ENCODE assay signal across 8 cellular contexts in the genomic region with DNA sequence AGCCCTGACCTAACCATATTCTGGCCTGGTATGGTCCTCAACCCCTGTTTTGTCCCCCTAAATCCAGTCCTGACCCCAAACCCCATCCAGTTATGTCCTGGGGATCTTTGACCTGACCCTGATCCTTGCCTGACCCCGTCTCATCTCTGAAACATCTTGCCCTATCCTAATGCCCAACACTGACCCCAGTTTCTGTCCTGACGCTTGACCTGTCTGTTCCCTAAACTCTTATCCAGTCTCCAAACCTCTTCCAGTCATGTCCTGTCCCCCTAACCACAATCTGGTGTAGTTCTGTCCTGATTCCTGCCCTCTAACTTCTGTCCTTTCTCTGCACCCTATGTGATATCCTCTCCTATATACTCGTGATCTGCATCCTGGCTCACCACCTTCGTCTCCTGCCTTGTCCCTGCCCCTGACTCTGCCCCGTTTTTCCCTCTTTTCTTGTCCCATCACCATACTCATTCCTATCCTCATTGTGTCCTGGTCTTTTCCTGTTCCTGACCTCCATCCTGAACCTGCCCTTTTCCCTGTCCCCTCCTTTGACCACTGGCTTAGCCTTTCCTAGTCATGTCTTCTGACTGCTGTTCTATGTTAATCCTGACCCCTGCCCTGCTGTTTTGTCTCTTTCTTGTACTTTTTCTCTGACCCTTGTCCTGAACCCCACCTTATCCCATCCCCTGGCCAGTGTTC. TPM values are rescaled to one million over a fixed set of nuclear protein-coding genes. Genes with fewer than 3 reads are reported as not detected.
A peak's percentile ranks its signal among the peaks of the same experiment; 100 is the strongest.
DNase-seq lines count a peak whose midpoint lies in the region; ATAC-seq, FAIRE-seq and TF ChIP-seq lines count a peak whose summit lies in the region.

No MANE protein-coding gene starts in this region.

- CTCF ChIA-PET in activated CD4-positive, alpha-beta T cell treated with anti-CD3 and anti-CD28 coated beads for 36 hours (lab: Charles Lee), result no interaction called here
- CTCF ChIA-PET in HepG2 (lab: Yijun Ruan, JAX; ENCODE audit: low intra/inter-chr PET ratio, low total read pairs), result no interaction called here

- TF ChIP-seq EP300 in HepG2 (IDR thresholded peaks at IDR 0.05; ENCODE audit: low read depth in 2 of 2, low read length in 2 of 2), result no peak
- no peak for TF ChIP-seq EP300 in HepG2 (CRISPR knock-in tag; IDR thresholded peaks at IDR 0.05; ENCODE audit: borderline replicate concordance)
- TF ChIP-seq EP300 in suprapubic skin (IDR thresholded peaks at IDR 0.05), result no peak

- H3K79me2 ChIP-seq in HepG2 (ENCODE audit: insufficient read depth, low read length), result peaks cover 2% of the 10 kb centered on the region

- DNase-seq in activated CD4-positive, alpha-beta T cell treated with anti-CD3 and anti-CD28 coated beads for 36 hours, result no peak
- DNase-seq in activated CD4-positive, alpha-beta T cell treated with anti-CD3 and anti-CD28 coated beads for 48 hours, result no peak
- no peak for DNase-seq in ascending aorta (ENCODE audit: low spot score in 2 of 2)
- no peak for DNase-seq in HepG2 (ENCODE audit: low spot score)
- DNase-seq in suprapubic skin (ENCODE audit: low spot score in 2 of 2), result no peak
- no peak for DNase-seq in AML-193 (lab: John Stamatoyannopoulos, UW)
- DNase-seq in NOMO-1 treated with dmso at 0.1 percent for 144 hours (lab: John Stamatoyannopoulos, UW; ENCODE audit: unreplicated experiment), result no peak

- H3K36me3 ChIP-seq in ascending aorta, result no peaks in the 10 kb centered on the region
- H3K36me3 ChIP-seq in HepG2 (replicated peaks in 1 of 2; ENCODE audit: control insufficient read depth in 1 of 2, insufficient read depth in 2 of 2, low read length in 2 of 2), result no peaks in the 10 kb centered on the region; a peak in 1 of 5 replicates
- H3K36me3 ChIP-seq in suprapubic skin, result no peaks in the 10 kb centered on the region

- ATAC-seq in activated CD4-positive, alpha-beta T cell treated with anti-CD3 and anti-CD28 coated beads for 36 hours, result no peak
- ATAC-seq in HepG2 (peak; percentile 27; the same call in 2 of the 3 replicates), HG02973 (IDR thresholded peaks at IDR 0.05; ENCODE audit: unreplicated experiment) (no peak)

- H3K9ac ChIP-seq in HepG2 (ENCODE audit: insufficient read depth, low read depth, low read length), result peak overlapping the region; percentile 71

- TF ChIP-seq CTCF in ascending aorta (IDR thresholded peaks at IDR 0.05) (no peak), HepG2 (CRISPR knock-in tag; IDR thresholded peaks at IDR 0.05) (no peak), suprapubic skin (IDR thresholded peaks at IDR 0.05) (no peak)

- H3K9me3 Mint-ChIP-seq in activated CD4-positive, alpha-beta T cell treated with anti-CD3 and anti-CD28 coated beads for 36 hours (ENCODE audit: low read depth), result no peaks in the 10 kb centered on the region

- H2AFZ ChIP-seq in HepG2 (ENCODE audit: low read length), result no peak overlapping the region

- 60% methylated on average over 5 of the region's 5 CpGs for WGBS in HepG2 (ENCODE audit: low lambda C conversion rate)
- 78% methylated on average over 5 of the region's 5 CpGs for WGBS in suprapubic skin

- peak overlapping the region; percentile 82 for H3K27ac Mint-ChIP-seq in activated CD4-positive, alpha-beta T cell treated with anti-CD3 and anti-CD28 coated beads for 36 hours

- H3K27me3 ChIP-seq in ascending aorta (no peaks in the 10 kb centered on the region), HepG2 (ENCODE audit: control insufficient read depth in 1 of 2, insufficient read depth in 2 of 2, low read length in 2 of 2) (no peaks in the 10 kb centered on the region), suprapubic skin (no peaks in the 10 kb centered on the region)

- in situ Hi-C loops in HepG2 (cut with HindIII; ENCODE audit: extremely low pct_ligation_motif_present, low pct_unique_long_range_greater_than_20kb), result no loop called here

- intact Hi-C loops in activated CD4-positive, alpha-beta T cell treated with anti-CD3 and anti-CD28 coated beads for 36 hours (cut with DNase I, micrococcal nuclease), result no loop called here
- intact Hi-C loops in ascending aorta (cut with DNase I) (no loop called here), HepG2 (cut with micrococcal nuclease; ENCODE audit: unreplicated experiment) (no loop called here)

- H3K27ac ChIP-seq in ascending aorta, result peak overlapping the region; percentile 90 to 93
- H3K27ac ChIP-seq in HepG2 (ENCODE audit: extremely low read length, insufficient read depth, low read length), result peak overlapping the region; percentile 33
- peak overlapping the region; percentile 88 for H3K27ac ChIP-seq in suprapubic skin

- H3K9me3 ChIP-seq in ascending aorta, result no peaks in the 10 kb centered on the region
- H3K9me3 ChIP-seq in HepG2 (ENCODE audit: low read length), result no peaks in the 10 kb centered on the region
- H3K9me3 ChIP-seq in suprapubic skin, result no peaks in the 10 kb centered on the region

- peaks cover 34% of the 10 kb centered on the region for H3K4me1 Mint-ChIP-seq in activated CD4-positive, alpha-beta T cell treated with anti-CD3 and anti-CD28 coated beads for 36 hours

- peak overlapping the region; percentile 70 for H3K4me3 Mint-ChIP-seq in activated CD4-positive, alpha-beta T cell treated with anti-CD3 and anti-CD28 coated beads for 36 hours

- H3K4me3 ChIP-seq in ascending aorta (peak overlapping the region; percentile 68 to 72), HepG2 (replicated peaks in 1 of 3; ENCODE audit: insufficient read depth in 1 of 3, low read depth in 2 of 3, low read length in 3 of 3) (peak overlapping the region in 2 of 3 experiments; percentile 66; a peak in 5 of 6 replicates), suprapubic skin (peak overlapping the region; percentile 66)

- TF ChIP-seq RAD21 in HepG2 (CRISPR knock-in tag; IDR thresholded peaks at IDR 0.05), result no peak

- FAIRE-seq in HepG2 (lab: Jason Lieb, UNC), result peak; percentile 15

- H3K4me1 ChIP-seq in ascending aorta (no peaks in the 10 kb centered on the region), HepG2 (ENCODE audit: insufficient read depth, low read length) (peaks cover 29% of the 10 kb centered on the region), suprapubic skin (peaks cover 6% of the 10 kb centered on the region)

- H3K4me2 ChIP-seq in HepG2 (ENCODE audit: low read depth, low read length), result peak overlapping the region; percentile 72

- no peak for TF ChIP-seq POLR2A in HepG2 (IDR thresholded peaks at IDR 0.05; ENCODE audit: insufficient read depth in 1 of 2, low read depth in 2 of 2, low read length in 2 of 2)
- no peak for TF ChIP-seq POLR2A in suprapubic skin (IDR thresholded peaks at IDR 0.05)

- no peaks in the 10 kb centered on the region for H4K20me1 ChIP-seq in HepG2 (ENCODE audit: insufficient read depth, low read length)

- no TSS peak for BruUV-seq in HepG2 (replicated peaks; lab: Mats Ljungman, UMichigan)

- POLR2A ChIA-PET in activated CD4-positive, alpha-beta T cell treated with anti-CD3 and anti-CD28 coated beads for 36 hours (lab: Charles Lee), result no interaction called here
- POLR2A ChIA-PET in HepG2 (lab: Yijun Ruan, JAX), result interaction anchor here (1.3 kb wide), 1 partner anchor 11 kb away, joined by 20 read pairs; a partner anchor contains a TSS

- H3K27me3 Mint-ChIP-seq in activated CD4-positive, alpha-beta T cell treated with anti-CD3 and anti-CD28 coated beads for 36 hours, result no peaks in the 10 kb centered on the region

- no peaks in the 10 kb centered on the region for H3K36me3 Mint-ChIP-seq in activated CD4-positive, alpha-beta T cell treated with anti-CD3 and anti-CD28 coated beads for 36 hours (ENCODE audit: low read depth)

RNA-seq across cellular contexts. Expression of a gene that starts 4.6 kb away (rescaled TPM):
- 1 to 10 TPM; 3.1 to 3.6 TPM for total RNA-seq in activated CD4-positive, alpha-beta T cell treated with anti-CD3 and anti-CD28 coated beads for 36 hours
- total RNA-seq in ascending aorta (0.11 TPM), HepG2 (2016; rRNA removed; fragmentation: Illumina TruSeq; extraction: Trizol) (0.89 and 1.3 TPM in 2 replicates), suprapubic skin (10 to 100 TPM; 36.6 to 43.3 (median 38.1) TPM)
- 0.30 and 0.44 TPM in 2 replicates for total RNA-seq in HepG2 (2016; cell fraction: cytosol; rRNA removed; fragmentation: Illumina TruSeq; extraction: Trizol; ENCODE audit: low read depth)
- 0.61 and 1.2 TPM in 2 replicates for total RNA-seq in HepG2 (2016; cell fraction: insoluble cytoplasmic fraction; rRNA removed; fragmentation: Illumina TruSeq; extraction: Trizol)
- total RNA-seq in HepG2 (2016; cell fraction: membrane; rRNA removed; fragmentation: Illumina TruSeq; extraction: Trizol), result 0.83 and 0.90 TPM in 2 replicates
- 1.0 and 2.0 TPM in 2 replicates for total RNA-seq in HepG2 (2016; cell fraction: nucleus; rRNA removed; fragmentation: Illumina TruSeq; extraction: Trizol)
- 3.2 and 3.7 TPM in 2 replicates for polyA plus RNA-seq in HepG2 (2011; rRNA removed)
- 1.7 and 2.1 TPM in 2 replicates for polyA plus RNA-seq in HepG2 (2011; cell fraction: cytosol; rRNA removed)
- 11.3 and 13.0 TPM in 2 replicates for polyA plus RNA-seq in HepG2 (2011; cell fraction: nucleus; rRNA removed)
- polyA plus RNA-seq in HepG2 (2012), result 3.2 and 3.9 TPM in 2 replicates
- 0.15 and 0.16 TPM in 2 replicates for polyA plus RNA-seq in HepG2 (2016; cell fraction: cytosol; fragmentation: Illumina TruSeq; extraction: Trizol; ENCODE audit: low read depth)
- 2.4 and 3.0 TPM in 2 replicates for polyA plus RNA-seq in HepG2 (2016; cell fraction: insoluble cytoplasmic fraction; fragmentation: Illumina TruSeq; extraction: Trizol; ENCODE audit: low read depth)
- 0.78 and 1.0 TPM in 2 replicates for polyA plus RNA-seq in HepG2 (2016; cell fraction: membrane; fragmentation: Illumina TruSeq; extraction: Trizol; ENCODE audit: low read depth)
- polyA plus RNA-seq in HepG2 (2016; cell fraction: nucleus; fragmentation: Illumina TruSeq; extraction: Trizol; ENCODE audit: insufficient read depth, low read depth), result 7.3 TPM in 2 replicates
- 3.1 and 4.9 TPM in 2 replicates for polyA minus RNA-seq in HepG2 (2011; rRNA and poly(A)+ RNA removed; ENCODE audit: low replicate concordance)
- 1.3 and 1.4 TPM in 2 replicates for polyA minus RNA-seq in HepG2 (2011; cell fraction: cytosol; rRNA and poly(A)+ RNA removed)
- polyA minus RNA-seq in HepG2 (2011; cell fraction: nucleus; rRNA and poly(A)+ RNA removed), result 2.8 and 4.2 TPM in 2 replicates

RNA-seq across cellular contexts. Expression of a gene that starts 11.1 kb away (rescaled TPM):
- total RNA-seq in activated CD4-positive, alpha-beta T cell treated with anti-CD3 and anti-CD28 coated beads for 36 hours, result 10 to 100 TPM; 27.1 to 27.5 TPM
- total RNA-seq in ascending aorta (141 TPM), HepG2 (2016; rRNA removed; fragmentation: Illumina TruSeq; extraction: Trizol) (8.8 and 12.3 TPM in 2 replicates), suprapubic skin (10 to 100 TPM; 40.4 to 54.9 (median 50.3) TPM)
- total RNA-seq in HepG2 (2016; cell fraction: cytosol; rRNA removed; fragmentation: Illumina TruSeq; extraction: Trizol; ENCODE audit: low read depth), result 7.1 and 7.8 TPM in 2 replicates
- total RNA-seq in HepG2 (2016; cell fraction: insoluble cytoplasmic fraction; rRNA removed; fragmentation: Illumina TruSeq; extraction: Trizol), result 7.3 and 11.4 TPM in 2 replicates
- total RNA-seq in HepG2 (2016; cell fraction: membrane; rRNA removed; fragmentation: Illumina TruSeq; extraction: Trizol), result 19.2 and 21.8 TPM in 2 replicates
- total RNA-seq in HepG2 (2016; cell fraction: nucleus; rRNA removed; fragmentation: Illumina TruSeq; extraction: Trizol), result 7.7 and 10.3 TPM in 2 replicates
- 8.3 and 13.1 TPM in 2 replicates for polyA plus RNA-seq in HepG2 (2011; rRNA removed)
- 7.3 and 11.0 TPM in 2 replicates for polyA plus RNA-seq in HepG2 (2011; cell fraction: cytosol; rRNA removed)
- polyA plus RNA-seq in HepG2 (2011; cell fraction: nucleus; rRNA removed), result 18.5 and 24.4 TPM in 2 replicates
- 13.3 and 22.4 TPM in 2 replicates for polyA plus RNA-seq in HepG2 (2012)
- 12.4 and 13.7 TPM in 2 replicates for polyA plus RNA-seq in HepG2 (2016; cell fraction: cytosol; fragmentation: Illumina TruSeq; extraction: Trizol; ENCODE audit: low read depth)
- polyA plus RNA-seq in HepG2 (2016; cell fraction: insoluble cytoplasmic fraction; fragmentation: Illumina TruSeq; extraction: Trizol; ENCODE audit: low read depth), result 17.3 and 24.4 TPM in 2 replicates
- 30.6 and 31.9 TPM in 2 replicates for polyA plus RNA-seq in HepG2 (2016; cell fraction: membrane; fragmentation: Illumina TruSeq; extraction: Trizol; ENCODE audit: low read depth)
- 31.0 and 32.9 TPM in 2 replicates for polyA plus RNA-seq in HepG2 (2016; cell fraction: nucleus; fragmentation: Illumina TruSeq; extraction: Trizol; ENCODE audit: insufficient read depth, low read depth)
- 19.4 and 40.0 TPM in 2 replicates for polyA minus RNA-seq in HepG2 (2011; rRNA and poly(A)+ RNA removed; ENCODE audit: low replicate concordance)
- polyA minus RNA-seq in HepG2 (2011; cell fraction: cytosol; rRNA and poly(A)+ RNA removed), result 13.7 and 14.2 TPM in 2 replicates
- 12.0 and 14.9 TPM in 2 replicates for polyA minus RNA-seq in HepG2 (2011; cell fraction: nucleus; rRNA and poly(A)+ RNA removed)

RNA-seq across cellular contexts. Expression of a gene that starts 19.6 kb away (rescaled TPM):
- total RNA-seq in activated CD4-positive, alpha-beta T cell treated with anti-CD3 and anti-CD28 coated beads for 36 hours, result 10 to 100 TPM in 1 of 2 experiments, 1 to 10 TPM in 1; 9.1 to 11.5 TPM
- total RNA-seq in ascending aorta, result 48.4 TPM
- 0.33 TPM in 1 of 2 replicates, not detected in the other for total RNA-seq in HepG2 (2016; rRNA removed; fragmentation: Illumina TruSeq; extraction: Trizol)
- total RNA-seq in HepG2 (2016; cell fraction: cytosol; rRNA removed; fragmentation: Illumina TruSeq; extraction: Trizol; ENCODE audit: low read depth), result not detected in 2 replicates
- 0.37 TPM in 1 of 2 replicates, not detected in the other for total RNA-seq in HepG2 (2016; cell fraction: insoluble cytoplasmic fraction; rRNA removed; fragmentation: Illumina TruSeq; extraction: Trizol)
- total RNA-seq in HepG2 (2016; cell fraction: membrane; rRNA removed; fragmentation: Illumina TruSeq; extraction: Trizol), result not detected in 2 replicates
- 1.0 TPM in 1 of 2 replicates, not detected in the other for total RNA-seq in HepG2 (2016; cell fraction: nucleus; rRNA removed; fragmentation: Illumina TruSeq; extraction: Trizol)
- 2.6 and 4.3 TPM in 2 replicates for polyA plus RNA-seq in HepG2 (2011; rRNA removed)
- polyA plus RNA-seq in HepG2 (2011; cell fraction: cytosol; rRNA removed), result 0.94 and 1.1 TPM in 2 replicates
- polyA plus RNA-seq in HepG2 (2011; cell fraction: nucleus; rRNA removed), result 16.4 and 19.7 TPM in 2 replicates
- polyA plus RNA-seq in HepG2 (2012), result 2.0 and 3.1 TPM in 2 replicates
- 0.26 TPM in 1 of 2 replicates, not detected in the other for polyA plus RNA-seq in HepG2 (2016; cell fraction: cytosol; fragmentation: Illumina TruSeq; extraction: Trizol; ENCODE audit: low read depth)
- 0.58 TPM in 1 of 2 replicates, not detected in the other for polyA plus RNA-seq in HepG2 (2016; cell fraction: insoluble cytoplasmic fraction; fragmentation: Illumina TruSeq; extraction: Trizol; ENCODE audit: low read depth)
- 0.17 and 0.50 TPM in 2 replicates for polyA plus RNA-seq in HepG2 (2016; cell fraction: membrane; fragmentation: Illumina TruSeq; extraction: Trizol; ENCODE audit: low read depth)
- 3.4 and 4.5 TPM in 2 replicates for polyA plus RNA-seq in HepG2 (2016; cell fraction: nucleus; fragmentation: Illumina TruSeq; extraction: Trizol; ENCODE audit: insufficient read depth, low read depth)
- polyA minus RNA-seq in HepG2 (2011; rRNA and poly(A)+ RNA removed; ENCODE audit: low replicate concordance), result 0.84 and 7.9 TPM in 2 replicates
- not detected in 2 replicates for polyA minus RNA-seq in HepG2 (2011; cell fraction: cytosol; rRNA and poly(A)+ RNA removed)
- polyA minus RNA-seq in HepG2 (2011; cell fraction: nucleus; rRNA and poly(A)+ RNA removed), result 1.7 and 5.3 TPM in 2 replicates
- 10 to 100 TPM in 2 of 4 donors, 1 to 10 TPM in 2; 4.6 to 15.6 (median 9.2) TPM for total RNA-seq in suprapubic skin

RNA-seq across cellular contexts. Expression of a gene that starts 25.5 kb away (rescaled TPM):
- total RNA-seq in activated CD4-positive, alpha-beta T cell treated with anti-CD3 and anti-CD28 coated beads for 36 hours, result 10 to 100 TPM; 22.4 to 23.9 TPM
- total RNA-seq in ascending aorta (169 TPM), HepG2 (2016; rRNA removed; fragmentation: Illumina TruSeq; extraction: Trizol) (14.0 and 16.4 TPM in 2 replicates), suprapubic skin (100 to 1,000 TPM in 1 of 4 donors, 10 to 100 TPM in 3; 65.8 to 122 (median 86.8) TPM)
- total RNA-seq in HepG2 (2016; cell fraction: cytosol; rRNA removed; fragmentation: Illumina TruSeq; extraction: Trizol; ENCODE audit: low read depth), result 18.4 and 20.2 TPM in 2 replicates
- total RNA-seq in HepG2 (2016; cell fraction: insoluble cytoplasmic fraction; rRNA removed; fragmentation: Illumina TruSeq; extraction: Trizol), result 16.0 and 19.4 TPM in 2 replicates
- total RNA-seq in HepG2 (2016; cell fraction: membrane; rRNA removed; fragmentation: Illumina TruSeq; extraction: Trizol), result 18.8 and 22.7 TPM in 2 replicates
- 17.9 and 19.4 TPM in 2 replicates for total RNA-seq in HepG2 (2016; cell fraction: nucleus; rRNA removed; fragmentation: Illumina TruSeq; extraction: Trizol)
- polyA plus RNA-seq in HepG2 (2011; rRNA removed), result 65.5 and 91.1 TPM in 2 replicates
- polyA plus RNA-seq in HepG2 (2011; cell fraction: cytosol; rRNA removed), result 48.7 and 57.4 TPM in 2 replicates
- polyA plus RNA-seq in HepG2 (2011; cell fraction: nucleus; rRNA removed), result 386 and 474 TPM in 2 replicates
- 30.1 and 49.9 TPM in 2 replicates for polyA plus RNA-seq in HepG2 (2012)
- polyA plus RNA-seq in HepG2 (2016; cell fraction: cytosol; fragmentation: Illumina TruSeq; extraction: Trizol; ENCODE audit: low read depth), result 15.5 and 17.3 TPM in 2 replicates
- 18.7 and 19.8 TPM in 2 replicates for polyA plus RNA-seq in HepG2 (2016; cell fraction: insoluble cytoplasmic fraction; fragmentation: Illumina TruSeq; extraction: Trizol; ENCODE audit: low read depth)
- 14.2 and 18.3 TPM in 2 replicates for polyA plus RNA-seq in HepG2 (2016; cell fraction: membrane; fragmentation: Illumina TruSeq; extraction: Trizol; ENCODE audit: low read depth)
- polyA plus RNA-seq in HepG2 (2016; cell fraction: nucleus; fragmentation: Illumina TruSeq; extraction: Trizol; ENCODE audit: insufficient read depth, low read depth), result 44.7 and 54.6 TPM in 2 replicates
- polyA minus RNA-seq in HepG2 (2011; rRNA and poly(A)+ RNA removed; ENCODE audit: low replicate concordance), result 64.1 and 271 TPM in 2 replicates
- polyA minus RNA-seq in HepG2 (2011; cell fraction: cytosol; rRNA and poly(A)+ RNA removed), result 14.8 and 18.8 TPM in 2 replicates
- 53.6 and 83.3 TPM in 2 replicates for polyA minus RNA-seq in HepG2 (2011; cell fraction: nucleus; rRNA and poly(A)+ RNA removed)

RNA-seq across cellular contexts. Expression of a gene that starts 52.2 kb away (rescaled TPM):
- total RNA-seq in activated CD4-positive, alpha-beta T cell treated with anti-CD3 and anti-CD28 coated beads for 36 hours, result 10 to 100 TPM; 57.8 to 63.3 TPM
- 15.0 TPM for total RNA-seq in ascending aorta
- 15.0 and 16.1 TPM in 2 replicates for total RNA-seq in HepG2 (2016; rRNA removed; fragmentation: Illumina TruSeq; extraction: Trizol)
- 1.7 and 2.0 TPM in 2 replicates for total RNA-seq in HepG2 (2016; cell fraction: cytosol; rRNA removed; fragmentation: Illumina TruSeq; extraction: Trizol; ENCODE audit: low read depth)
- 14.6 and 16.4 TPM in 2 replicates for total RNA-seq in HepG2 (2016; cell fraction: insoluble cytoplasmic fraction; rRNA removed; fragmentation: Illumina TruSeq; extraction: Trizol)
- 3.5 and 4.0 TPM in 2 replicates for total RNA-seq in HepG2 (2016; cell fraction: membrane; rRNA removed; fragmentation: Illumina TruSeq; extraction: Trizol)
- 12.0 and 14.5 TPM in 2 replicates for total RNA-seq in HepG2 (2016; cell fraction: nucleus; rRNA removed; fragmentation: Illumina TruSeq; extraction: Trizol)
- 22.6 and 24.7 TPM in 2 replicates for polyA plus RNA-seq in HepG2 (2011; rRNA removed)
- polyA plus RNA-seq in HepG2 (2011; cell fraction: cytosol; rRNA removed), result 12.3 and 13.1 TPM in 2 replicates
- polyA plus RNA-seq in HepG2 (2011; cell fraction: nucleus; rRNA removed), result 95.2 and 107 TPM in 2 replicates
- 19.3 and 22.4 TPM in 2 replicates for polyA plus RNA-seq in HepG2 (2012)
- 0.53 and 0.80 TPM in 2 replicates for polyA plus RNA-seq in HepG2 (2016; cell fraction: cytosol; fragmentation: Illumina TruSeq; extraction: Trizol; ENCODE audit: low read depth)
- 16.6 and 18.3 TPM in 2 replicates for polyA plus RNA-seq in HepG2 (2016; cell fraction: insoluble cytoplasmic fraction; fragmentation: Illumina TruSeq; extraction: Trizol; ENCODE audit: low read depth)
- 1.8 and 1.9 TPM in 2 replicates for polyA plus RNA-seq in HepG2 (2016; cell fraction: membrane; fragmentation: Illumina TruSeq; extraction: Trizol; ENCODE audit: low read depth)
- polyA plus RNA-seq in HepG2 (2016; cell fraction: nucleus; fragmentation: Illumina TruSeq; extraction: Trizol; ENCODE audit: insufficient read depth, low read depth), result 42.4 and 61.4 TPM in 2 replicates
- 11.0 and 38.4 TPM in 2 replicates for polyA minus RNA-seq in HepG2 (2011; rRNA and poly(A)+ RNA removed; ENCODE audit: low replicate concordance)
- 5.4 and 5.6 TPM in 2 replicates for polyA minus RNA-seq in HepG2 (2011; cell fraction: cytosol; rRNA and poly(A)+ RNA removed)
- polyA minus RNA-seq in HepG2 (2011; cell fraction: nucleus; rRNA and poly(A)+ RNA removed), result 19.6 and 21.1 TPM in 2 replicates
- 10 to 100 TPM; 26.8 to 67.7 (median 35.2) TPM for total RNA-seq in suprapubic skin

Comparison
In these comparisons a context has a peak if more than half of its experiments do, and no peak if none do; other contexts are left out.
1. H3K27ac ChIP-seq: peak in every context shown above with its lines; median percentile 92 in ascending aorta; 88 in suprapubic skin; 33 in HepG2.
2. RNA of a gene that starts 4.6 kb away (total RNA-seq): 36.6 to 43.3 TPM in suprapubic skin; 3.1 to 3.6 TPM in activated CD4-positive, alpha-beta T cell treated with anti-CD3 and anti-CD28 coated beads for 36 hours, 0.30 to 2.0 TPM in HepG2 and 0.11 TPM in ascending aorta (single experiment); every median in the first group is over 4 times any median in the second.
3. Peak in every context shown above with its lines, with median percentiles within 50 percentile points of each other: H3K4me3 ChIP-seq.